ENCODE assay signal across 8 cellular contexts in genomic region chrX:12997898-12998687, GRCh38. TPM values are rescaled to one million over a fixed set of nuclear protein-coding genes. Genes with fewer than 3 reads are reported as not detected.
A peak's percentile ranks its signal among the peaks of the same experiment; 100 is the strongest.
DNase-seq lines count a peak whose midpoint lies in the region; ATAC-seq and TF ChIP-seq lines count a peak whose summit lies in the region.
"Had no signal": no experiment of that assay in that cellular context is flagged by ENCODE, and none has a peak within 500 bp of the region (broad histone marks: within the 10 kb centered on the region; RNA-seq: fewer than 3 reads in every experiment).

No MANE protein-coding gene starts in this region.

- H2AFZ ChIP-seq in GM23248: peak overlapping the region; percentile 38; the same call in 1 of the 2 replicates
- peak overlapping the region; percentile 84 for H2AFZ ChIP-seq in SU-DHL-6 (ENCODE audit: low read depth, low read length, severe bottlenecking)

- intact Hi-C loops in sigmoid colon (cut with DNase I): no loop called here

- H3K27ac ChIP-seq in GM23248 (no peak overlapping the region), SU-DHL-6 (ENCODE audit: low read depth, low read length) (peak overlapping the region; percentile 100), sigmoid colon (no peak overlapping the region)

- H4K20me1 ChIP-seq in GM23248 (ENCODE audit: insufficient read depth) (no peaks in the 10 kb centered on the region), SU-DHL-6 (ENCODE audit: low read depth, low read length) (no peaks in the 10 kb centered on the region)

- 40 to 59% methylated on average over 5 of the region's 5 CpGs for WGBS in GM23248 (ENCODE audit: low coverage in 1 of 2, low lambda C conversion rate in 2 of 2, missing lambda C conversion rate in 2 of 2), 2 experiments
- 7 to 35% methylated on average over 5 of the region's 5 CpGs for WGBS in sigmoid colon, 2 donors

- no peak for DNase-seq in GM23248
- DNase-seq in fibroblast of the aortic adventitia (ENCODE audit: low read depth): peak; percentile 27
- peak; percentile 29 for DNase-seq in retina
- DNase-seq in stimulated activated CD4-positive, alpha-beta T cell treated with anti-CD3 and anti-CD28 coated beads, Interleukin-1b, Interleukin-23, amount 100 ng/mL, for 48 hours: no peak
- no peak for DNase-seq in sigmoid colon
- DNase-seq: NCI-H1105 treated with DMSO at 0.1 percent for 48 hours had no signal

- H3K27me3 ChIP-seq in GM23248 (replicated peaks; ENCODE audit: insufficient read depth): no peaks in the 10 kb centered on the region
- no peaks in the 10 kb centered on the region for H3K27me3 ChIP-seq in SU-DHL-6 (ENCODE audit: low read length)
- no peaks in the 10 kb centered on the region for H3K27me3 ChIP-seq in sigmoid colon

- no peak for TF ChIP-seq POLR2A in sigmoid colon (IDR thresholded peaks at IDR 0.05)

- H3K79me2 ChIP-seq in GM23248 (ENCODE audit: insufficient read depth) (no peaks in the 10 kb centered on the region), SU-DHL-6 (ENCODE audit: insufficient read depth, low read length) (no peaks in the 10 kb centered on the region)

- no peak overlapping the region for H3K9ac ChIP-seq in GM23248
- H3K9ac ChIP-seq in SU-DHL-6 (ENCODE audit: low read length): peak overlapping the region; percentile 36

- ATAC-seq in HG02970 (IDR thresholded peaks at IDR 0.05; ENCODE audit: low FRiP score, unreplicated experiment): no peak

- H3K4me2 ChIP-seq in GM23248 (ENCODE audit: unreplicated experiment) (no peak overlapping the region), SU-DHL-6 (ENCODE audit: low read depth, low read length, poor library complexity, severe bottlenecking) (peak overlapping the region; percentile 86)

- in situ Hi-C loops in GM23248 (cut with MboI): no loop called here

- H3K36me3 ChIP-seq in GM23248 (ENCODE audit: low read depth): no peaks in the 10 kb centered on the region
- H3K36me3 ChIP-seq in SU-DHL-6 (ENCODE audit: low read length): no peaks in the 10 kb centered on the region
- H3K36me3 ChIP-seq in sigmoid colon: no peaks in the 10 kb centered on the region

- TF ChIP-seq CTCF in SU-DHL-6 (IDR thresholded peaks at IDR 0.05; ENCODE audit: insufficient read depth, low read length, poor library complexity, severe bottlenecking) (no peak), fibroblast of the aortic adventitia (IDR thresholded peaks at IDR 0.05; ENCODE audit: insufficient read depth, low read length) (no peak), sigmoid colon (IDR thresholded peaks at IDR 0.05) (no peak)

- H3K4me1 ChIP-seq in GM23248 (ENCODE audit: insufficient read depth) (no peaks in the 10 kb centered on the region), sigmoid colon (peaks cover 0 to 3% (median 0%) of the 10 kb centered on the region in 4 donors)

- no peak for TF ChIP-seq EP300 in sigmoid colon (IDR thresholded peaks at IDR 0.05)

- H3F3A ChIP-seq in GM23248 (ENCODE audit: insufficient read depth) (no peaks in the 10 kb centered on the region), SU-DHL-6 (ENCODE audit: insufficient read depth) (peaks cover 42% of the 10 kb centered on the region)

- H3K9me2 ChIP-seq in GM23248 (ENCODE audit: insufficient read depth) (no peaks in the 10 kb centered on the region), SU-DHL-6 (replicated peaks; ENCODE audit: insufficient read depth, low read length) (no peaks in the 10 kb centered on the region)

- H3K9me3 ChIP-seq in GM23248 (ENCODE audit: low read depth) (no peaks in the 10 kb centered on the region), SU-DHL-6 (ENCODE audit: insufficient read depth, low read length) (no peaks in the 10 kb centered on the region), sigmoid colon (no peaks in the 10 kb centered on the region)

- H3K4me3 ChIP-seq in GM23248 (no peak overlapping the region), SU-DHL-6 (ENCODE audit: insufficient read depth, low read length, poor library complexity, severe bottlenecking) (no peak overlapping the region), fibroblast of the aortic adventitia (ENCODE audit: low read depth, low read length) (no peak overlapping the region), sigmoid colon (no peak overlapping the region)

RNA-seq across cellular contexts. Expression of gene TMSB4X, which starts 23.2 kb away (rescaled TPM):
- 3,286 and 6,098 TPM in 2 replicates for total RNA-seq in GM23248 (2014; rRNA removed; shearing (Covaris generic))
- polyA plus RNA-seq in GM23248 (2016; fragmentation: Nextera tagmentation; extraction: Ambion mirVana): 9,088 and 9,298 TPM in 2 replicates
- 5,524 and 12,062 TPM in 2 replicates for total RNA-seq in fibroblast of the aortic adventitia (ENCODE audit: low replicate concordance)
- 1,000 to 10,000 TPM; 1,233 to 1,969 (median 1,534) TPM for total RNA-seq in sigmoid colon
- over 10,000 TPM; 11,980 to 20,488 (median 18,152) TPM for polyA plus RNA-seq in sigmoid colon

RNA-seq across cellular contexts. Expression of gene FAM9C, which starts 46.3 kb away (rescaled TPM):
- total RNA-seq in GM23248 (2014; rRNA removed; shearing (Covaris generic)): not detected in 2 replicates
- polyA plus RNA-seq in GM23248 (2016; fragmentation: Nextera tagmentation; extraction: Ambion mirVana) (not detected in 2 replicates), sigmoid colon (under 1 TPM in 1 of 3 donors, not detected in 2; 0.17 TPM)
- total RNA-seq in fibroblast of the aortic adventitia (ENCODE audit: low replicate concordance) (not detected in 2 replicates), sigmoid colon (not detected)

Comparison
In these comparisons a context has a peak if more than half of its experiments do, and no peak if none do; other contexts are left out.
1. DNase-seq: peak in fibroblast of the aortic adventitia (single experiment) and retina (single experiment); none in GM23248 (single experiment), stimulated activated CD4-positive, alpha-beta T cell treated with anti-CD3 and anti-CD28 coated beads, Interleukin-1b, Interleukin-23, amount 100 ng/mL, for 48 hours (single experiment) and sigmoid colon (single experiment).